In the genomic region with DNA sequence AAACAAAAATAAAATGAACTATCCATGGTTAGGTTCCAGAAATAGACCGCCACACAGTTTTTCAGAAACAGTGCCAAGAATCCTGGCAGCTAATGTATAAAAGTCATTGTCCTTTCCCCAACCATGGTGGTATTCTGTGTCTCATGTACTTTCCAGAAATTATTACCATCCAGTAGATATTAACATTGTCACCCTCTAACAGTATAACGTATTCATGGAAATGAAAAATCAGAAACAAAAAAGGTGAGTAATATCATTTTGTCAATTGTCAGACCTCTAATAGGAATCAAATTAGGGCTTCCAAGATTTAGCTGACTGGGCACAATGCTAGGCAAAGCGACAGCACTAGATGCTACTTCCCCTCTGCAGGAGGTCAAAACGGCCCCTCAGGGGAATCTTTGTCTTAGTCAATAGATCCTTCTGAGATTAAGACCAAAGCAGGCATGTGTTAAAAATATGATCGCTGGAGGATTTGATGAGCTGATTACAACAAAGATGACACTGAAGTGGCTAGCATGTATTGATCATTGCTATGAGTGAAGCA, we compare ENCODE assay signal across 1 cellular context.
TF ChIP-seq lines count a peak whose summit lies in the region.

No MANE protein-coding gene starts in this region.

TF ChIP-seq in H1, 55 proteins besides CTCF, POLR2A, EP300 and RAD21 (continued from another document):
- TF ChIP-seq, protein P1, sequence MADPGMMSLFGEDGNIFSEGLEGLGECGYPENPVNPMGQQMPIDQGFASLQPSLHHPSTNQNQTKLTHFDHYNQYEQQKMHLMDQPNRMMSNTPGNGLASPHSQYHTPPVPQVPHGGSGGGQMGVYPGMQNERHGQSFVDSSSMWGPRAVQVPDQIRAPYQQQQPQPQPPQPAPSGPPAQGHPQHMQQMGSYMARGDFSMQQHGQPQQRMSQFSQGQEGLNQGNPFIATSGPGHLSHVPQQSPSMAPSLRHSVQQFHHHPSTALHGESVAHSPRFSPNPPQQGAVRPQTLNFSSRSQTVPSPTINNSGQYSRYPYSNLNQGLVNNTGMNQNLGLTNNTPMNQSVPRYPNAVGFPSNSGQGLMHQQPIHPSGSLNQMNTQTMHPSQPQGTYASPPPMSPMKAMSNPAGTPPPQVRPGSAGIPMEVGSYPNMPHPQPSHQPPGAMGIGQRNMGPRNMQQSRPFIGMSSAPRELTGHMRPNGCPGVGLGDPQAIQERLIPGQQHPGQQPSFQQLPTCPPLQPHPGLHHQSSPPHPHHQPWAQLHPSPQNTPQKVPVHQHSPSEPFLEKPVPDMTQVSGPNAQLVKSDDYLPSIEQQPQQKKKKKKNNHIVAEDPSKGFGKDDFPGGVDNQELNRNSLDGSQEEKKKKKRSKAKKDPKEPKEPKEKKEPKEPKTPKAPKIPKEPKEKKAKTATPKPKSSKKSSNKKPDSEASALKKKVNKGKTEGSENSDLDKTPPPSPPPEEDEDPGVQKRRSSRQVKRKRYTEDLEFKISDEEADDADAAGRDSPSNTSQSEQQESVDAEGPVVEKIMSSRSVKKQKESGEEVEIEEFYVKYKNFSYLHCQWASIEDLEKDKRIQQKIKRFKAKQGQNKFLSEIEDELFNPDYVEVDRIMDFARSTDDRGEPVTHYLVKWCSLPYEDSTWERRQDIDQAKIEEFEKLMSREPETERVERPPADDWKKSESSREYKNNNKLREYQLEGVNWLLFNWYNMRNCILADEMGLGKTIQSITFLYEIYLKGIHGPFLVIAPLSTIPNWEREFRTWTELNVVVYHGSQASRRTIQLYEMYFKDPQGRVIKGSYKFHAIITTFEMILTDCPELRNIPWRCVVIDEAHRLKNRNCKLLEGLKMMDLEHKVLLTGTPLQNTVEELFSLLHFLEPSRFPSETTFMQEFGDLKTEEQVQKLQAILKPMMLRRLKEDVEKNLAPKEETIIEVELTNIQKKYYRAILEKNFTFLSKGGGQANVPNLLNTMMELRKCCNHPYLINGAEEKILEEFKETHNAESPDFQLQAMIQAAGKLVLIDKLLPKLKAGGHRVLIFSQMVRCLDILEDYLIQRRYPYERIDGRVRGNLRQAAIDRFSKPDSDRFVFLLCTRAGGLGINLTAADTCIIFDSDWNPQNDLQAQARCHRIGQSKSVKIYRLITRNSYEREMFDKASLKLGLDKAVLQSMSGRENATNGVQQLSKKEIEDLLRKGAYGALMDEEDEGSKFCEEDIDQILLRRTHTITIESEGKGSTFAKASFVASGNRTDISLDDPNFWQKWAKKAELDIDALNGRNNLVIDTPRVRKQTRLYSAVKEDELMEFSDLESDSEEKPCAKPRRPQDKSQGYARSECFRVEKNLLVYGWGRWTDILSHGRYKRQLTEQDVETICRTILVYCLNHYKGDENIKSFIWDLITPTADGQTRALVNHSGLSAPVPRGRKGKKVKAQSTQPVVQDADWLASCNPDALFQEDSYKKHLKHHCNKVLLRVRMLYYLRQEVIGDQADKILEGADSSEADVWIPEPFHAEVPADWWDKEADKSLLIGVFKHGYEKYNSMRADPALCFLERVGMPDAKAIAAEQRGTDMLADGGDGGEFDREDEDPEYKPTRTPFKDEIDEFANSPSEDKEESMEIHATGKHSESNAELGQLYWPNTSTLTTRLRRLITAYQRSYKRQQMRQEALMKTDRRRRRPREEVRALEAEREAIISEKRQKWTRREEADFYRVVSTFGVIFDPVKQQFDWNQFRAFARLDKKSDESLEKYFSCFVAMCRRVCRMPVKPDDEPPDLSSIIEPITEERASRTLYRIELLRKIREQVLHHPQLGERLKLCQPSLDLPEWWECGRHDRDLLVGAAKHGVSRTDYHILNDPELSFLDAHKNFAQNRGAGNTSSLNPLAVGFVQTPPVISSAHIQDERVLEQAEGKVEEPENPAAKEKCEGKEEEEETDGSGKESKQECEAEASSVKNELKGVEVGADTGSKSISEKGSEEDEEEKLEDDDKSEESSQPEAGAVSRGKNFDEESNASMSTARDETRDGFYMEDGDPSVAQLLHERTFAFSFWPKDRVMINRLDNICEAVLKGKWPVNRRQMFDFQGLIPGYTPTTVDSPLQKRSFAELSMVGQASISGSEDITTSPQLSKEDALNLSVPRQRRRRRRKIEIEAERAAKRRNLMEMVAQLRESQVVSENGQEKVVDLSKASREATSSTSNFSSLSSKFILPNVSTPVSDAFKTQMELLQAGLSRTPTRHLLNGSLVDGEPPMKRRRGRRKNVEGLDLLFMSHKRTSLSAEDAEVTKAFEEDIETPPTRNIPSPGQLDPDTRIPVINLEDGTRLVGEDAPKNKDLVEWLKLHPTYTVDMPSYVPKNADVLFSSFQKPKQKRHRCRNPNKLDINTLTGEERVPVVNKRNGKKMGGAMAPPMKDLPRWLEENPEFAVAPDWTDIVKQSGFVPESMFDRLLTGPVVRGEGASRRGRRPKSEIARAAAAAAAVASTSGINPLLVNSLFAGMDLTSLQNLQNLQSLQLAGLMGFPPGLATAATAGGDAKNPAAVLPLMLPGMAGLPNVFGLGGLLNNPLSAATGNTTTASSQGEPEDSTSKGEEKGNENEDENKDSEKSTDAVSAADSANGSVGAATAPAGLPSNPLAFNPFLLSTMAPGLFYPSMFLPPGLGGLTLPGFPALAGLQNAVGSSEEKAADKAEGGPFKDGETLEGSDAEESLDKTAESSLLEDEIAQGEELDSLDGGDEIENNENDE (IDR thresholded peaks at IDR 0.05; ENCODE audit: insufficient replicate concordance, low read length), result no peak
- TF ChIP-seq BRCA1 (IDR thresholded peaks at IDR 0.05; ENCODE audit: low read depth, low read length) (no peak), TCF12 (IDR thresholded peaks at IDR 0.05; ENCODE audit: low read depth, low read length) (no peak), BACH1 (IDR thresholded peaks at IDR 0.05; ENCODE audit: low read length) (no peak)
TF ChIP-seq in H1: peak in this region for 1.
